In genomic region chr1:243748706-243749283, GRCh38 we compare ENCODE assay signal across 8 cellular contexts.
DNase-seq lines count a peak whose midpoint lies in the region; ATAC-seq, FAIRE-seq and TF ChIP-seq lines count a peak whose summit lies in the region.

No MANE protein-coding gene starts in this region.

- no peaks in the 10 kb centered on the region for H3K23me2 ChIP-seq in H9 (ENCODE audit: insufficient read length, low read depth, low read length, poor library complexity, severe bottlenecking)

- H3K9me3 ChIP-seq in A549 (no peaks in the 10 kb centered on the region), H9 (ENCODE audit: control insufficient read depth, low read depth, low read length) (no peaks in the 10 kb centered on the region), Karpas-422 (ENCODE audit: low read length) (no peaks in the 10 kb centered on the region), OCI-LY3 (ENCODE audit: insufficient read depth, low read length) (no peaks in the 10 kb centered on the region), HepG2 (ENCODE audit: low read length) (no peaks in the 10 kb centered on the region), uterus (no peaks in the 10 kb centered on the region)

- H4K20me1 ChIP-seq in H9 (ENCODE audit: control insufficient read depth, insufficient read depth, insufficient read length) (no peaks in the 10 kb centered on the region), Karpas-422 (ENCODE audit: insufficient read depth, low read depth, low read length) (no peaks in the 10 kb centered on the region), OCI-LY3 (ENCODE audit: insufficient read depth, low read length) (peaks cover 8% of the 10 kb centered on the region; the same call in 1 of the 2 replicates), HepG2 (ENCODE audit: insufficient read depth, low read length) (no peaks in the 10 kb centered on the region)

- peak; percentile 60 to 73 for TF ChIP-seq RAD21 in A549 (conservative IDR thresholded peaks at IDR 0.05 in 1 of 2, IDR thresholded peaks at IDR 0.05 in 1 of 2)
- no peak for TF ChIP-seq RAD21 in HepG2 (CRISPR knock-in tag; IDR thresholded peaks at IDR 0.05)

- TF ChIP-seq EP300 in A549 (IDR thresholded peaks at IDR 0.05): no peak
- TF ChIP-seq EP300 in HepG2 (IDR thresholded peaks at IDR 0.05; ENCODE audit: low read depth in 2 of 2, low read length in 2 of 2): no peak
- no peak for TF ChIP-seq EP300 in HepG2 (CRISPR knock-in tag; IDR thresholded peaks at IDR 0.05; ENCODE audit: borderline replicate concordance)

- H2BK20ac ChIP-seq in H9 (ENCODE audit: low read depth, low read length, poor library complexity, severe bottlenecking): no peak overlapping the region

- ATAC-seq in A549 (peak; percentile 98 to 99), HepG2 (peak; percentile 92)

- no peak overlapping the region for H3K56ac ChIP-seq in H9 (ENCODE audit: insufficient read length, low read depth, low read length)

- H3K27me3 ChIP-seq in H9 (ENCODE audit: insufficient read depth, low read length): no peaks in the 10 kb centered on the region
- no peaks in the 10 kb centered on the region for H3K27me3 ChIP-seq in Karpas-422 (ENCODE audit: low read length)
- no peaks in the 10 kb centered on the region for H3K27me3 ChIP-seq in OCI-LY3 (ENCODE audit: low read depth, low read length)
- H3K27me3 ChIP-seq in HepG2 (ENCODE audit: control insufficient read depth in 1 of 2, insufficient read depth in 2 of 2, low read length in 2 of 2): no peaks in the 10 kb centered on the region
- H3K27me3 ChIP-seq in uterus: no peaks in the 10 kb centered on the region

- H3K4me1 ChIP-seq in A549 (0 out of 3 replicates have a peak, but pooled peaks cover 5% of the 10 kb centered on the region), H9 (ENCODE audit: insufficient read depth, low read length) (peaks cover 7% of the 10 kb centered on the region; the same call in 1 of the 2 replicates), Karpas-422 (ENCODE audit: low read length) (no peaks in the 10 kb centered on the region), OCI-LY3 (ENCODE audit: low read length) (no peaks in the 10 kb centered on the region), HepG2 (ENCODE audit: insufficient read depth, low read length) (no peaks in the 10 kb centered on the region), uterus (peaks cover 0 to 2% of the 10 kb centered on the region in 2 donors)

- no peak overlapping the region for H3K27ac Mint-ChIP-seq in H9

- H2BK120ac ChIP-seq in H9 (ENCODE audit: low read depth, low read length, poor library complexity, severe bottlenecking): no peak overlapping the region

- H3K36me3 ChIP-seq in Karpas-422 (ENCODE audit: insufficient read depth, low read length): no peaks in the 10 kb centered on the region
- no peaks in the 10 kb centered on the region for H3K36me3 ChIP-seq in OCI-LY3 (replicated peaks; ENCODE audit: low read depth, low read length)
- H3K36me3 ChIP-seq in HepG2 (replicated peaks in 1 of 2; ENCODE audit: control insufficient read depth in 1 of 2, insufficient read depth in 2 of 2, low read length in 2 of 2): no peaks in the 10 kb centered on the region
- no peaks in the 10 kb centered on the region for H3K36me3 ChIP-seq in uterus

- H3K18ac ChIP-seq in H9 (ENCODE audit: insufficient read length, low read depth, low read length): no peak overlapping the region

- H2BK15ac ChIP-seq in H9 (ENCODE audit: low read depth, low read length): no peak overlapping the region

- intact Hi-C loops in HepG2 (cut with micrococcal nuclease; ENCODE audit: unreplicated experiment) (loop anchor here (1.0 to 10.0 kb wide), 3 partner anchors 194 to 525 kb away; no protein-coding TSS in a partner anchor), uterus (cut with DNase I; ENCODE audit: low total_unique reads) (no loop called here)

- CTCF ChIA-PET in A549 (lab: Yijun Ruan, JAX) (interaction anchor here (0.5 to 1.8 kb wide), 12 partner anchors 10 to 229 kb away, joined by 3 to 13 read pairs (median 3); no protein-coding TSS in a partner anchor), GM10248 (lab: Yijun Ruan, JAX) (interaction anchor here (0.6 to 5.2 kb wide), 9 partner anchors 9 to 410 kb away, joined by 3 to 24 read pairs (median 5); no protein-coding TSS in a partner anchor), HepG2 (lab: Yijun Ruan, JAX; ENCODE audit: low intra/inter-chr PET ratio, low total read pairs) (interaction anchor here (1.1 to 2.3 kb wide), 3 partner anchors 41 to 524 kb away, joined by 3 to 33 read pairs (median 8); no protein-coding TSS in a partner anchor)

- POLR2A ChIA-PET in A549 (lab: Yijun Ruan, JAX): no interaction called here
- POLR2A ChIA-PET in GM10248 (lab: Yijun Ruan, JAX): no interaction called here
- POLR2A ChIA-PET in HepG2 (lab: Yijun Ruan, JAX): no interaction called here

- H4K8ac ChIP-seq in H9 (replicated peaks; ENCODE audit: insufficient read length, low read depth, low read length): no peak overlapping the region

- peak; percentile 81 for TF ChIP-seq CTCF in A549 (IDR thresholded peaks at IDR 0.05)
- TF ChIP-seq CTCF in GM10248 (IDR thresholded peaks at IDR 0.05; ENCODE audit: control extremely low read depth, extremely low read depth, low read depth, missing control alignments): peak; percentile 60
- peak; percentile 85 for TF ChIP-seq CTCF in H9 (conservative IDR thresholded peaks at IDR 0.05)
- TF ChIP-seq CTCF in OCI-LY3 (IDR thresholded peaks at IDR 0.05; ENCODE audit: low read depth, low read length): peak; percentile 91
- peak; percentile 79 for TF ChIP-seq CTCF in HepG2 (CRISPR knock-in tag; IDR thresholded peaks at IDR 0.05)
- TF ChIP-seq CTCF in uterus (IDR thresholded peaks at IDR 0.05): peak; percentile 64 to 75 (median 70)

- no peaks in the 10 kb centered on the region for H3K79me1 ChIP-seq in H9 (ENCODE audit: insufficient read depth, low read depth, low read length, poor library complexity, severe bottlenecking)

- no peak overlapping the region for H3K27ac ChIP-seq in A549
- no peak overlapping the region for H3K27ac ChIP-seq in H9 (ENCODE audit: insufficient read length, low read depth, low read length)
- no peak overlapping the region for H3K27ac ChIP-seq in Karpas-422 (ENCODE audit: low read length)
- no peak overlapping the region for H3K27ac ChIP-seq in OCI-LY3 (ENCODE audit: low read length)
- H3K27ac ChIP-seq in HepG2 (ENCODE audit: extremely low read length, insufficient read depth, low read length): no peak overlapping the region
- peak overlapping the region in 1 of 2 donors; percentile 29 for H3K27ac ChIP-seq in uterus

- H2BK12ac ChIP-seq in H9 (ENCODE audit: insufficient read length, low read depth, low read length): no peak overlapping the region

- no peak overlapping the region for H3K4me3 Mint-ChIP-seq in H9

- H3K9ac ChIP-seq in H9 (ENCODE audit: extremely low read depth, insufficient read length, low read length) (no peak overlapping the region), Karpas-422 (ENCODE audit: low read length) (no peak overlapping the region), OCI-LY3 (ENCODE audit: low read length) (no peak overlapping the region), HepG2 (ENCODE audit: insufficient read depth, low read depth, low read length) (no peak overlapping the region)

- H2AK5ac ChIP-seq in H9 (ENCODE audit: insufficient read length, low read length): no peak overlapping the region

- H3K79me2 ChIP-seq in H9 (ENCODE audit: insufficient read depth, low read length) (no peaks in the 10 kb centered on the region), Karpas-422 (ENCODE audit: low read length) (no peaks in the 10 kb centered on the region), OCI-LY3 (ENCODE audit: low read length) (no peaks in the 10 kb centered on the region), HepG2 (ENCODE audit: insufficient read depth, low read length) (no peaks in the 10 kb centered on the region)

- TF ChIP-seq POLR2A in A549 (IDR thresholded peaks at IDR 0.05; ENCODE audit: low read length) (no peak), HepG2 (IDR thresholded peaks at IDR 0.05; ENCODE audit: insufficient read depth in 1 of 2, low read depth in 2 of 2, low read length in 2 of 2) (no peak), uterus (IDR thresholded peaks at IDR 0.05) (no peak)

- H4K5ac ChIP-seq in H9 (ENCODE audit: insufficient read length, low read depth, low read length): no peak overlapping the region

- no peak overlapping the region for H3K4me3 ChIP-seq in A549
- H3K4me3 ChIP-seq in Karpas-422 (ENCODE audit: low read length): no peak overlapping the region
- H3K4me3 ChIP-seq in OCI-LY3 (ENCODE audit: low read length): no peak overlapping the region
- no peak overlapping the region for H3K4me3 ChIP-seq in HepG2 (replicated peaks in 1 of 3; ENCODE audit: insufficient read depth in 1 of 3, low read depth in 2 of 3, low read length in 3 of 3)
- H3K4me3 ChIP-seq in uterus: no peak overlapping the region

- no peak overlapping the region for H3K4ac ChIP-seq in H9 (ENCODE audit: low read depth, low read length)

- FAIRE-seq in A549 (lab: Jason Lieb, UNC) (peak; percentile 98), HepG2 (lab: Jason Lieb, UNC) (peak; percentile 74)

- in situ Hi-C loops in HepG2 (cut with HindIII; ENCODE audit: extremely low pct_ligation_motif_present, low pct_unique_long_range_greater_than_20kb): loop anchor here (10.0 kb wide), 1 partner anchor 404 kb away; no protein-coding TSS in a partner anchor

- DNase-seq in A549 (ENCODE audit: low read depth in 1 of 2, low spot score in 1 of 2): peak; percentile 72 to 80
- DNase-seq in GM10248 (ENCODE audit: extremely low spot score): peak; percentile 67
- no peak for DNase-seq in H9
- peak; percentile 83 for DNase-seq in Karpas-422
- DNase-seq in cerebellum (ENCODE audit: low spot score): peak; percentile 81
- DNase-seq in HepG2 (ENCODE audit: low spot score): peak; percentile 49
- peak in 1 of 2 donors; percentile 24 for DNase-seq in uterus

- no peak overlapping the region for H3K23ac ChIP-seq in H9 (ENCODE audit: insufficient read length, low read depth, low read length)

- no peak overlapping the region for H3T11ph ChIP-seq in H9 (ENCODE audit: low read length)

- no peak overlapping the region for H3K14ac ChIP-seq in H9 (ENCODE audit: insufficient read depth, low read length)

- peaks cover 0 to 8% (median 4%) of the 10 kb centered on the region in 3 experiments; a peak in 6 of 7 replicates for H3K36me3 Mint-ChIP-seq in H9 (ENCODE audit: insufficient read depth in 1 of 3, low read depth in 3 of 3)

- no peaks in the 10 kb centered on the region for H3K27me3 Mint-ChIP-seq in H9 (ENCODE audit: low read depth)

- H3K9me2 ChIP-seq in Karpas-422 (replicated peaks; ENCODE audit: insufficient read depth, low read length): no peaks in the 10 kb centered on the region

- H4K91ac ChIP-seq in H9 (ENCODE audit: insufficient read length, low read depth, low read length): no peak overlapping the region

- WGBS in A549 (ENCODE audit: missing lambda C conversion rate): 9% methylated on average over 3 of the region's 3 CpGs
- no CpG with 5 or more reads among the region's 3 CpGs for WGBS in H9 (ENCODE audit: extremely low coverage, insufficient read length, low lambda C conversion rate)
- WGBS in HepG2 (ENCODE audit: low lambda C conversion rate): 0% methylated on average over 3 of the region's 3 CpGs

- H3K9me3 Mint-ChIP-seq in H9: no peaks in the 10 kb centered on the region; a peak in 1 of 5 replicates

- no peak overlapping the region for H2BK5ac ChIP-seq in H9 (ENCODE audit: insufficient read length, low read length)

- H2AFZ ChIP-seq in H9 (ENCODE audit: low read length): no peak overlapping the region
- H2AFZ ChIP-seq in Karpas-422 (ENCODE audit: low read length): no peak overlapping the region
- H2AFZ ChIP-seq in OCI-LY3 (ENCODE audit: low read depth, low read length): no peak overlapping the region
- no peak overlapping the region for H2AFZ ChIP-seq in HepG2 (ENCODE audit: low read length)

- BruUV-seq in HepG2 (replicated peaks; lab: Mats Ljungman, UMichigan): no TSS peak

- H3K4me2 ChIP-seq in A549 (no peak overlapping the region), H9 (ENCODE audit: insufficient read depth, insufficient read length, low read length) (no peak overlapping the region), Karpas-422 (ENCODE audit: low read depth, low read length, poor library complexity, severe bottlenecking) (no peak overlapping the region), OCI-LY3 (ENCODE audit: low read length) (no peak overlapping the region), HepG2 (ENCODE audit: low read depth, low read length) (no peak overlapping the region)

- H3K4me1 Mint-ChIP-seq in H9: peaks cover 37 to 44% of the 10 kb centered on the region in 2 experiments

Comparison
In these comparisons a context has a peak if more than half of its experiments do, and no peak if none do; other contexts are left out.
1. Of the 38 proteins assayed by ChIP-seq in both HepG2 and A549: peak only in HepG2: none; only in A549: RAD21; in both: CTCF and SMC3; in neither: 35.